Comparison of ENCODE assay signal across 27 cellular contexts in genomic region chr6:125539892-125540291, GRCh38.
"Had no signal": no experiment of that assay in that cellular context is flagged by ENCODE, and none has a peak within 500 bp of the region (broad histone marks: within the 10 kb centered on the region; RNA-seq: fewer than 3 reads in every experiment).

No MANE protein-coding gene starts in this region.

- H3K4me1 ChIP-seq: ascending aorta, breast epithelium, colonic mucosa, heart right ventricle had no signal

- H3K9me3 ChIP-seq: ascending aorta, breast epithelium, colonic mucosa, esophagus squamous epithelium, gastroesophageal sphincter, heart right ventricle had no signal

- DNase-seq: activated CD4-positive, alpha-beta memory T cell treated with anti-CD3 and anti-CD28 coated beads, Interleukin-2, amount 10 ng/mL, durations not matched to agents 7 days and 5 days; activated CD4-positive, alpha-beta T cell treated with anti-CD3 and anti-CD28 coated beads for 1 hour; activated CD4-positive, alpha-beta T cell treated with anti-CD3 and anti-CD28 coated beads for 4 hours; activated CD4-positive, alpha-beta T cell treated with anti-CD3 and anti-CD28 coated beads, Interleukin-2, amount 10 ng/mL, durations not matched to agents 7 days and 5 days; activated CD4-positive, alpha-beta T cell treated with anti-CD3 and anti-CD28 coated beads, Interleukin-2, amount 50 U/mL, for 4 hours; activated CD8-positive, alpha-beta memory T cell treated with anti-CD3 and anti-CD28 coated beads, Interleukin-2, amount 50 U/mL, for 48 hours; activated gamma-delta T cell; activated naive CD4-positive, alpha-beta T cell; activated naive CD4-positive, alpha-beta T cell treated with anti-CD3 and anti-CD28 coated beads, Interleukin-2, amount 10 ng/mL, durations not matched to agents 7 days and 5 days; activated naive CD8-positive, alpha-beta T cell treated with anti-CD3 and anti-CD28 coated beads, Interleukin-2, amount 10 ng/mL, durations not matched to agents 7 days and 5 days; activated T-cell treated with anti-CD3 and anti-CD28 coated beads for 4 hours; activated T-cell treated with anti-CD3 and anti-CD28 coated beads, Interleukin-2, amount 50 U/mL, for 24 hours; activated T-cell treated with anti-CD3 and anti-CD28 coated beads, Interleukin-2, amount 50 U/mL, for 72 hours; central memory CD4-positive, alpha-beta T cell; cerebellar nuclear complex; colonic mucosa; effector CD8-positive, alpha-beta T cell; esophagus squamous epithelium; foreskin melanocyte; heart right ventricle; T-helper 2 cell had no signal

- ATAC-seq: activated naive CD4-positive, alpha-beta T cell treated with anti-CD3 and anti-CD28 coated beads, Interleukin-2, amount 50 U/mL, for 72 hours; activated T-cell treated with anti-CD3 and anti-CD28 coated beads, Interleukin-2, amount 50 U/mL, for 72 hours; gastroesophageal sphincter had no signal

- H3K27ac ChIP-seq: ascending aorta, breast epithelium, cardiac muscle cell, colonic mucosa, epithelial cell of prostate, esophagus squamous epithelium, gastroesophageal sphincter, heart right ventricle had no signal

- H3K27me3 ChIP-seq: ascending aorta, breast epithelium, cardiac muscle cell, colonic mucosa had no signal

- H3K4me3 ChIP-seq: ascending aorta, breast epithelium, cardiac muscle cell, colonic mucosa, esophagus squamous epithelium, gastroesophageal sphincter, heart right ventricle had no signal

- H3K36me3 ChIP-seq: ascending aorta, breast epithelium, cardiac muscle cell, colonic mucosa, esophagus squamous epithelium, gastroesophageal sphincter, heart right ventricle had no signal
